26 cellular contexts compared by ENCODE assay signal in the genomic region with DNA sequence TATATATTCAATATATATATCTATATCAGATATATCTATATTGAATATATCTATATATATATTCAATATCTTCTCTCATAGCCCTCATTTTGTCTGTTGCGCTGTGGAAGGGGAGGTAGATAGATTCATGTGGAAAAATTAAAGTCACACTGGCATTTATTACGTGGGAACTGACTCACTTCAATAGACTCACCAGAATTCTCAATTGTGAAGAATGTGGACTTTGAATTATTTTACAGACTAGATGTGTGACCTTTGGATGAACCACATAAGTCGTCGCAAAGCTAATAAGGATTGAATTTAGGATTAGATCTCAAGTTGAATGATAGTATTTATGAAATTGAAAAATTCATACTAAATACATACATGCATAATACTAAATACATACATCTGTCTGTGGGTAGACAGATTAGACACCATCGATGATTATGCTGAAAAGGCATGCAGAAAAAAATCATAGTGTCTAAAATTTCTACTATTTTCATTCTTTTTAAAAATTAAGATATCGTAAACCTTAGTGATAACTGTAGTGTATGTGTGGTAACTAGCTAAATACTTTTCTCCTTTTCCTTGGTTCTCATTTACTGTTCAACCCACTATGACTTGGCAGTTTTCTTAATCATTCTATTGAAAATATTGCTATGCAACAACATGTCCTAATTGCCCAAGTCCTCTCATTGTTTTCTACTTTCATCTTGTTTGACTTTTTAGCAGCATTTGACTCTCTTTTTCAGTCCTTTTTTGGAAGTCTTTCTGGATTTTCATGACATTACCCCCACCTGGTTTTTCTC.
"Had no signal": no experiment of that assay in that cellular context is flagged by ENCODE, and none has a peak within 500 bp of the region (broad histone marks: within the 10 kb centered on the region; RNA-seq: fewer than 3 reads in every experiment).

No MANE protein-coding gene starts in this region.

- H3K4me3 ChIP-seq: heart right ventricle, lower lobe of right lung, mucosa of descending colon, pancreas, psoas muscle, smooth muscle cell, stomach, suprapubic skin, tibial nerve, vagina had no signal

- H3K36me3 ChIP-seq: heart right ventricle, lower lobe of right lung, pancreas, stomach, suprapubic skin, tibial nerve, vagina had no signal

- H3K27ac ChIP-seq: heart right ventricle, lower lobe of right lung, pancreas, psoas muscle, stomach, suprapubic skin, tibial nerve, vagina had no signal

- H3K27me3 ChIP-seq: heart right ventricle, pancreas, stomach, suprapubic skin, tibial nerve, vagina had no signal

- DNase-seq: activated CD4-positive, alpha-beta memory T cell treated with anti-CD3 and anti-CD28 coated beads for 36 hours; activated CD4-positive, alpha-beta T cell treated with anti-CD3 and anti-CD28 coated beads for 48 hours; activated CD4-positive, CD25-positive, alpha-beta regulatory T cell; activated naive CD4-positive, alpha-beta T cell treated with anti-CD3 and anti-CD28 coated beads for 36 hours; activated naive CD8-positive, alpha-beta T cell treated with anti-CD3 and anti-CD28 coated beads, Interleukin-2, amount 10 ng/mL, durations not matched to agents 7 days and 5 days; activated T-cell treated with anti-CD3 and anti-CD28 coated beads, Interleukin-2, amount 50 U/mL, for 48 hours; caudate nucleus; dermis blood vessel endothelial cell; effector memory CD4-positive, alpha-beta T cell; heart right ventricle; kidney; lower lobe of right lung; mesendoderm; mucosa of descending colon; nephron progenitor cell; pancreas; psoas muscle; stimulated activated CD4-positive, alpha-beta T cell treated with anti-CD3 and anti-CD28 coated beads, Interleukin-15, amount 100 ng/mL, for 24 hours; stomach; T1000 had no signal

- H3K4me1 ChIP-seq: lower lobe of right lung, pancreas, stomach, suprapubic skin, tibial nerve, vagina had no signal

- H3K9me3 ChIP-seq: heart right ventricle, lower lobe of right lung, mucosa of descending colon, pancreas, psoas muscle, stomach, suprapubic skin, tibial nerve, vagina had no signal

- ATAC-seq: heart right ventricle; lower lobe of right lung; mucosa of descending colon; pancreas; psoas muscle; sciatic nerve; stimulated activated memory B cell treated with anti-CD40 and anti-IgM and Interleukin-4, amounts not matched to agents 10 μg/mL and 1 μg/mL and 100 μg/mL, for 72 hours had no signal
